ENCODE assay signal across 10 cellular contexts in genomic region chr2:144460981-144461766, GRCh38. TPM values are rescaled to one million over a fixed set of nuclear protein-coding genes. Genes with fewer than 3 reads are reported as not detected.
DNase-seq lines count a peak whose midpoint lies in the region; ATAC-seq and TF ChIP-seq lines count a peak whose summit lies in the region.
"Had no signal": no experiment of that assay in that cellular context is flagged by ENCODE, and none has a peak within 500 bp of the region (broad histone marks: within the 10 kb centered on the region; RNA-seq: fewer than 3 reads in every experiment).

No MANE protein-coding gene starts in this region.

- peaks cover 0 to 4% of the 10 kb centered on the region in 2 donors for H3K27me3 Mint-ChIP-seq in CD8-positive, alpha-beta memory T cell

- intact Hi-C loops in heart right ventricle (cut with DNase I) (loop anchor here in 2 of 10 donors (5.0 kb wide), 1 partner anchor 51 kb away; no protein-coding TSS in a partner anchor), posterior cingulate gyrus (cut with DNase I) (loop anchor here (10.0 kb wide), 1 partner anchor 126 kb away; a partner anchor contains a TSS), sigmoid colon (cut with DNase I) (no loop called here)

- no peaks in the 10 kb centered on the region for H3K9me3 Mint-ChIP-seq in CD8-positive, alpha-beta memory T cell

- CTCF ChIA-PET in CD8-positive, alpha-beta memory T cell (lab: Charles Lee): interaction anchor here (0.6 kb wide), 1 partner anchor 15 kb away, joined by 3 read pairs; no protein-coding TSS in a partner anchor

- POLR2A ChIA-PET in CD8-positive, alpha-beta memory T cell (lab: Charles Lee): no interaction called here

- no peaks in the 10 kb centered on the region for H3K36me3 ChIP-seq in CD8-positive, alpha-beta memory T cell (ENCODE audit: insufficient read depth, low read length)
- H3K36me3 ChIP-seq in heart right ventricle (peaks cover 0 to 16% (median 0%) of the 10 kb centered on the region in 9 donors), WERI-Rb-1 (no peaks in the 10 kb centered on the region), sigmoid colon (no peaks in the 10 kb centered on the region)

- ATAC-seq in heart right ventricle (peak; percentile 69 to 92 (median 86)), esophagus mucosa (no peak)
- ATAC-seq: left colon had no signal

- H3K4me3 ChIP-seq in CD8-positive, alpha-beta memory T cell (ENCODE audit: low read length): no peak overlapping the region
- H3K4me3 ChIP-seq in heart right ventricle (peak overlapping the region in 1 of 10 donors; percentile 0), WERI-Rb-1 (ENCODE audit: low read depth, low read length) (no peak overlapping the region), sigmoid colon (no peak overlapping the region)

- H3K4me1 ChIP-seq in CD8-positive, alpha-beta memory T cell (ENCODE audit: insufficient read depth, low read length): peaks cover 25% of the 10 kb centered on the region
- H3K4me1 ChIP-seq in heart right ventricle: peaks cover 0 to 86% (median 70%) of the 10 kb centered on the region in 9 donors
- peaks cover 0 to 8% (median 7%) of the 10 kb centered on the region in 4 donors for H3K4me1 ChIP-seq in sigmoid colon

- peak overlapping the region in 4 of 7 donors; percentile 12 to 76 (median 20) for H3K4me3 Mint-ChIP-seq in CD8-positive, alpha-beta memory T cell

- DNase-seq in CD8-positive, alpha-beta memory T cell: no peak
- DNase-seq in amniotic epithelial cell (ENCODE audit: low read depth): peak; percentile 72
- DNase-seq in heart right ventricle: peak in 1 of 2 donors; percentile 79
- peak; percentile 41 to 95 (median 70) for DNase-seq in posterior cingulate gyrus
- DNase-seq in WERI-Rb-1: no peak
- no peak for DNase-seq in sigmoid colon
- DNase-seq in NCI-H187 (lab: John Stamatoyannopoulos, UW): no peak
- DNase-seq: left colon, NCI-H2029 treated with DMSO at 0.1 percent for 48 hours had no signal

- H3K36me3 Mint-ChIP-seq in CD8-positive, alpha-beta memory T cell: peaks cover 0 to 4% (median 1%) of the 10 kb centered on the region in 3 donors

- peaks cover 50 to 84% (median 57%) of the 10 kb centered on the region in 3 donors for H3K4me1 Mint-ChIP-seq in CD8-positive, alpha-beta memory T cell

- TF ChIP-seq EP300 in sigmoid colon (IDR thresholded peaks at IDR 0.05): no peak

- no peak for TF ChIP-seq POLR2A in sigmoid colon (IDR thresholded peaks at IDR 0.05)

- peak in 3 of 9 donors; percentile 31 to 43 (median 35) for TF ChIP-seq CTCF in heart right ventricle (IDR thresholded peaks at IDR 0.05)
- no peak for TF ChIP-seq CTCF in WERI-Rb-1 (IDR thresholded peaks at IDR 0.05; ENCODE audit: low read depth, low read length)
- no peak for TF ChIP-seq CTCF in sigmoid colon (IDR thresholded peaks at IDR 0.05)

- 45 to 57% methylated on average over 14 of the region's 14 CpGs for WGBS in heart right ventricle, 2 donors
- 59 to 67% methylated on average over 14 of the region's 14 CpGs for WGBS in sigmoid colon, 2 donors

- H3K9me3 ChIP-seq in CD8-positive, alpha-beta memory T cell (ENCODE audit: low read length): no peaks in the 10 kb centered on the region
- H3K9me3 ChIP-seq in heart right ventricle: no peaks in the 10 kb centered on the region
- H3K9me3 ChIP-seq in WERI-Rb-1 (ENCODE audit: severe bottlenecking): no peaks in the 10 kb centered on the region
- no peaks in the 10 kb centered on the region for H3K9me3 ChIP-seq in sigmoid colon

- H3K27ac ChIP-seq in CD8-positive, alpha-beta memory T cell (ENCODE audit: low read depth, low read length): peak overlapping the region; percentile 87
- H3K27ac ChIP-seq in heart right ventricle (peak overlapping the region in 9 of 10 donors; percentile 40 to 77 (median 69)), WERI-Rb-1 (no peak overlapping the region), sigmoid colon (peak overlapping the region in 2 of 4 donors; percentile 10 to 20)

- H3K27ac Mint-ChIP-seq in CD8-positive, alpha-beta memory T cell: peak overlapping the region; percentile 75 to 96 (median 90)

- no peaks in the 10 kb centered on the region for H3K27me3 ChIP-seq in CD8-positive, alpha-beta memory T cell (ENCODE audit: insufficient read depth, low read length, poor library complexity, severe bottlenecking)
- no peaks in the 10 kb centered on the region for H3K27me3 ChIP-seq in heart right ventricle
- H3K27me3 ChIP-seq in WERI-Rb-1 (ENCODE audit: insufficient read depth, low read depth, severe bottlenecking): no peaks in the 10 kb centered on the region
- no peaks in the 10 kb centered on the region for H3K27me3 ChIP-seq in sigmoid colon

RNA-seq across cellular contexts. Expression of gene ZEB2, which starts 58.7 kb away (rescaled TPM):
- total RNA-seq in CD8-positive, alpha-beta memory T cell: 10 to 100 TPM; 32.7 to 35.8 TPM
- polyA plus RNA-seq in CD8-positive, alpha-beta memory T cell: 20.6 TPM
- total RNA-seq in heart right ventricle: 10 to 100 TPM; 68.7 to 99.5 (median 88.2) TPM
- 10 to 100 TPM; 17.2 to 26.0 TPM for polyA plus RNA-seq in heart right ventricle
- 10 to 100 TPM; 51.0 to 70.6 (median 61.3) TPM for total RNA-seq in sigmoid colon
- 10 to 100 TPM in 2 of 3 donors, 1 to 10 TPM in 1; 8.1 to 19.8 (median 17.6) TPM for polyA plus RNA-seq in sigmoid colon
- total RNA-seq in esophagus mucosa: 6.5 TPM

Comparison
In these comparisons a context has a peak if more than half of its experiments do, and no peak if none do; other contexts are left out.
1. DNase-seq: peak in amniotic epithelial cell (single experiment) and posterior cingulate gyrus (10 of 10); none in CD8-positive, alpha-beta memory T cell (0 of 5), WERI-Rb-1 (single experiment), sigmoid colon (single experiment) and NCI-H187 (0 of 2).